ENCODE assay signal across 21 cellular contexts in genomic region chr7:28706607-28707006, GRCh38.
DNase-seq lines count a peak whose midpoint lies in the region; ATAC-seq and TF ChIP-seq lines count a peak whose summit lies in the region.
"Had no signal": no experiment of that assay in that cellular context is flagged by ENCODE, and none has a peak within 500 bp of the region (broad histone marks: within the 10 kb centered on the region; RNA-seq: fewer than 3 reads in every experiment).

No MANE protein-coding gene starts in this region.

- H4K91ac ChIP-seq in mesenchymal stem cell (ENCODE audit: low read length) = no peak overlapping the region

- TF ChIP-seq CTCF in MCF 10A (IDR thresholded peaks at IDR 0.05; ENCODE audit: unreplicated experiment) (no peak), breast epithelium (IDR thresholded peaks at IDR 0.05) (no peak), gastrocnemius medialis (IDR thresholded peaks at IDR 0.05 in 4 of 5, conservative IDR thresholded peaks at IDR 0.05 in 1 of 5) (no peak), GM10248 (IDR thresholded peaks at IDR 0.05; ENCODE audit: control extremely low read depth, extremely low read depth, low read depth, missing control alignments) (no peak)

- ATAC-seq in gastrocnemius medialis (peak; percentile 80 to 81), HG03135 (IDR thresholded peaks at IDR 0.05; ENCODE audit: unreplicated experiment) (no peak), HG03108 (IDR thresholded peaks at IDR 0.05; ENCODE audit: unreplicated experiment) (no peak)

- H3K36me3 ChIP-seq in breast epithelium (no peaks in the 10 kb centered on the region), mesenchymal stem cell (ENCODE audit: control insufficient read depth in 1 of 2, insufficient read depth in 2 of 2, low read depth in 1 of 2, low read length in 2 of 2) (peaks cover 5% of the 10 kb centered on the region in 2 experiments), gastrocnemius medialis (no peaks in the 10 kb centered on the region)
- H3K36me3 ChIP-seq: BE2C had no signal

- no peak overlapping the region for H3K27ac Mint-ChIP-seq in MCF 10A (ENCODE audit: low read depth, unreplicated experiment)
- H3K27ac Mint-ChIP-seq: IgD-negative memory B cell had no signal

- H3K9me3 ChIP-seq in breast epithelium (no peaks in the 10 kb centered on the region), mesenchymal stem cell (ENCODE audit: control insufficient read depth, low read length) (no peaks in the 10 kb centered on the region), gastrocnemius medialis (no peaks in the 10 kb centered on the region)
- H3K9me3 ChIP-seq: BE2C had no signal

- no peaks in the 10 kb centered on the region for H3K36me3 Mint-ChIP-seq in MCF 10A (ENCODE audit: insufficient read depth, unreplicated experiment)
- H3K36me3 Mint-ChIP-seq: IgD-negative memory B cell had no signal

- H2BK120ac ChIP-seq in mesenchymal stem cell (ENCODE audit: low read depth, low read length) = no peak overlapping the region

- H3K9me3 Mint-ChIP-seq in MCF 10A (ENCODE audit: unreplicated experiment) = no peaks in the 10 kb centered on the region

- no TSS peak for BruUV-seq in MCF 10A (replicated peaks; lab: Mats Ljungman, UMichigan)

- H3K27me3 Mint-ChIP-seq in MCF 10A (ENCODE audit: insufficient read depth, unreplicated experiment) = no peaks in the 10 kb centered on the region

- no peak overlapping the region for H2BK15ac ChIP-seq in mesenchymal stem cell (ENCODE audit: low read depth, poor library complexity, severe bottlenecking)

- intact Hi-C loops in MCF 10A (cut with micrococcal nuclease) (no loop called here), breast epithelium (cut with DNase I; ENCODE audit: low total_unique reads) (no loop called here), gastrocnemius medialis (cut with DNase I; ENCODE audit: low total_unique reads) (no loop called here)

- H4K8ac ChIP-seq in mesenchymal stem cell (ENCODE audit: low read length) = no peak overlapping the region

- 100% methylated on average over 1 of the region's 1 CpG for WGBS in mesenchymal stem cell

- H3K4me1 ChIP-seq in breast epithelium = no peaks in the 10 kb centered on the region
- peaks cover 5% of the 10 kb centered on the region for H3K4me1 ChIP-seq in mesenchymal stem cell (ENCODE audit: control insufficient read depth, insufficient read depth, low read depth, low read length)
- H3K4me1 ChIP-seq in gastrocnemius medialis = peaks cover 21 to 37% of the 10 kb centered on the region in 2 donors

- no peak overlapping the region for H3K18ac ChIP-seq in mesenchymal stem cell (ENCODE audit: low read depth in 1 of 2, low read length in 2 of 2)

- H3K27me3 ChIP-seq in breast epithelium (no peaks in the 10 kb centered on the region), mesenchymal stem cell (ENCODE audit: control insufficient read depth in 1 of 2, insufficient read depth in 1 of 2, low read length in 2 of 2) (no peaks in the 10 kb centered on the region), gastrocnemius medialis (no peaks in the 10 kb centered on the region)
- H3K27me3 ChIP-seq: BE2C had no signal

- no peak overlapping the region for H2BK12ac ChIP-seq in mesenchymal stem cell (ENCODE audit: low read length in 2 of 2)

- peak overlapping the region; percentile 83 for H2AK5ac ChIP-seq in mesenchymal stem cell (ENCODE audit: low read length, severe bottlenecking)

- CTCF ChIA-PET in MCF 10A (lab: Yijun Ruan, JAX) = interaction anchor here (1.1 kb wide), 1 partner anchor 134 kb away, joined by 6 read pairs; no protein-coding TSS in a partner anchor
- CTCF ChIA-PET in GM10248 (lab: Yijun Ruan, JAX) = interaction anchor here (1.1 to 1.5 kb wide), 4 partner anchors 11 to 148 kb away, joined by 3 to 4 read pairs (median 4); no protein-coding TSS in a partner anchor

- no peak overlapping the region for H3K4me3 Mint-ChIP-seq in MCF 10A (ENCODE audit: unreplicated experiment)
- H3K4me3 Mint-ChIP-seq: IgD-negative memory B cell had no signal

- POLR2A ChIA-PET in MCF 10A (lab: Yijun Ruan, JAX) = interaction anchor here (1.3 kb wide), 1 partner anchor 359 kb away, joined by 3 read pairs; no protein-coding TSS in a partner anchor
- POLR2A ChIA-PET in GM10248 (lab: Yijun Ruan, JAX) = interaction anchor here (0.7 kb wide), 2 partner anchors 15 to 89 kb away, joined by 3 read pairs; no protein-coding TSS in a partner anchor

- H3K4me2 ChIP-seq in mesenchymal stem cell (ENCODE audit: low read length, poor library complexity, severe bottlenecking) = no peak overlapping the region
- H3K4me2 ChIP-seq: KMS-11 had no signal

- in situ Hi-C loops in gastrocnemius medialis (cut with MboI; ENCODE audit: low sequenced_read_pairs in 4 of 4) = no loop called here

- H2AFZ ChIP-seq in mesenchymal stem cell (ENCODE audit: low read depth, low read length) = no peak overlapping the region

- no peak overlapping the region for H3K14ac ChIP-seq in mesenchymal stem cell (ENCODE audit: low read length in 2 of 2)

- H3K4ac ChIP-seq in mesenchymal stem cell (ENCODE audit: low read depth in 1 of 2, low read length in 2 of 2) = no peak overlapping the region

- no peak overlapping the region for H2BK5ac ChIP-seq in mesenchymal stem cell (ENCODE audit: low read depth, low read length, poor library complexity, severe bottlenecking)

- H3K23ac ChIP-seq in mesenchymal stem cell (ENCODE audit: low read length in 2 of 2) = no peak overlapping the region

- no peaks in the 10 kb centered on the region for H3K4me1 Mint-ChIP-seq in MCF 10A (ENCODE audit: insufficient read depth, unreplicated experiment)

- DNase-seq in MCF 10A (ENCODE audit: unreplicated experiment) = peak; percentile 5
- no peak for DNase-seq in breast epithelium (ENCODE audit: low spot score in 2 of 2)
- no peak for DNase-seq in mesenchymal stem cell
- DNase-seq in gastrocnemius medialis = no peak
- no peak for DNase-seq in GM10248 (ENCODE audit: extremely low spot score)
- DNase-seq: 8988T, ACHN, NCI-H1092, NCI-H1436, NCI-H187, NCI-H2081 treated with DMSO at 0.1 percent for 48 hours, NCI-H446, NCI-H524 treated with DMSO at 0.1 percent for 48 hours, NCI-H774, SIG-M5 had no signal

- H3K27ac ChIP-seq in breast epithelium = no peak overlapping the region
- peak overlapping the region; percentile 13 for H3K27ac ChIP-seq in mesenchymal stem cell (ENCODE audit: low read length, poor library complexity, severe bottlenecking)
- H3K27ac ChIP-seq in gastrocnemius medialis = no peak overlapping the region
- H3K27ac ChIP-seq: KMS-11, SK-N-MC had no signal

- peaks cover 12% of the 10 kb centered on the region for H3K79me1 ChIP-seq in mesenchymal stem cell (replicated peaks; ENCODE audit: low read length, poor library complexity, severe bottlenecking)

- no peak for TF ChIP-seq POLR2A in breast epithelium (IDR thresholded peaks at IDR 0.05)
- no peak for TF ChIP-seq POLR2A in gastrocnemius medialis (IDR thresholded peaks at IDR 0.05)

- H3K4me3 ChIP-seq in breast epithelium = no peak overlapping the region
- no peak overlapping the region for H3K4me3 ChIP-seq in mesenchymal stem cell (ENCODE audit: insufficient read depth in 1 of 2, low read depth in 1 of 2, low read length in 2 of 2)
- H3K4me3 ChIP-seq in gastrocnemius medialis = no peak overlapping the region
- H3K4me3 ChIP-seq: SK-N-MC had no signal

- H3K9ac ChIP-seq in mesenchymal stem cell (ENCODE audit: low read length) = peak overlapping the region; percentile 86
- H3K9ac ChIP-seq: KMS-11 had no signal

Comparison
In these comparisons a context has a peak if more than half of its experiments do, and no peak if none do; other contexts are left out.
1. ATAC-seq: peak in gastrocnemius medialis (2 of 2); none in HG03135 (single experiment) and HG03108 (single experiment).